Comparison of ENCODE assay signal across 9 cellular contexts in the genomic region with DNA sequence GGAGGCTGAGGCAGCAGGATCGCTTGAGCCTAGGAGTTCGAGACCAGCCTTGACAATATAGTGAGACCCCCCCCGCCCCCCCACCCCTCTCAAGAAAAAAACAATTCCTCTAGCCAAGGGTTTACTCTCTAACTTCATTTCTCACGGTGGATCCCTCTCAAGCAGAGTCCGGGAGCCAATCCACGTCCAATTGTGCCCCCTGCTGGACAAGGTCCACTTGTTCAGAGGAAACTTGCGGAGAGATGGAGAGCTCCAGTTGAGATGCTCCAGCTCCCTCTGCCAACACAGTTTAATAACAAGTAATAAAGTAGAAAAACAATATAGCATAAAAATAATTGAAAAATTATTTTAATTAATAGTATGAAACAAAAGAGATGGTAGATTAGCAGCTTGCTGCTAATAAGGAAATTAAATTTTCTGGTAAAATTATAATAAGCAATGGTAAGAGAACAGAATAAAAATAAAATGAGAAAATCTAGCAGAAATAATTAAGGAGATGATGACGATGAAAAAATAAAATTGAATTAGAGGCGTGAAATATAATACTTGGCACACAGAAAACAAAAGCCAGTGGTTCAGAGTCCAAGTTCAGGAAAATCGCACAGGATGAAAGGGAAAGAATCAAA. TPM values are rescaled to one million over a fixed set of nuclear protein-coding genes. Genes with fewer than 3 reads are reported as not detected.
A peak's percentile ranks its signal among the peaks of the same experiment; 100 is the strongest.
DNase-seq lines count a peak whose midpoint lies in the region; ATAC-seq and TF ChIP-seq lines count a peak whose summit lies in the region.
"Had no signal": no experiment of that assay in that cellular context is flagged by ENCODE, and none has a peak within 500 bp of the region (broad histone marks: within the 10 kb centered on the region; RNA-seq: fewer than 3 reads in every experiment).

No MANE protein-coding gene starts in this region.

- no peaks in the 10 kb centered on the region for H3K27me3 ChIP-seq in BJ (ENCODE audit: control insufficient read depth, insufficient read depth, low read length)

- no peak overlapping the region for H3K4me3 ChIP-seq in BJ (ENCODE audit: low read depth, low read length)
- H3K4me3 ChIP-seq in epithelial cell of esophagus (ENCODE audit: low read length) = no peak overlapping the region

- no peaks in the 10 kb centered on the region for H3K36me3 Mint-ChIP-seq in nephron (ENCODE audit: low read depth)

- H3K9me3 Mint-ChIP-seq in nephron = peaks cover 4% of the 10 kb centered on the region
- H3K9me3 Mint-ChIP-seq: stimulated activated naive CD8-positive, alpha-beta T cell treated with anti-CD3 and anti-CD28 coated beads, Interleukin-15, Interleukin-2, amounts not matched to agents 100 ng/mL and 50 ng/mL, for 24 hours had no signal

- H3K4me3 Mint-ChIP-seq in nephron = no peak overlapping the region
- H3K4me3 Mint-ChIP-seq: stimulated activated naive CD8-positive, alpha-beta T cell treated with anti-CD3 and anti-CD28 coated beads, Interleukin-15, Interleukin-2, amounts not matched to agents 100 ng/mL and 50 ng/mL, for 24 hours had no signal

- H3K36me3 ChIP-seq in BJ (ENCODE audit: control insufficient read depth, insufficient read depth, low read length) = no peaks in the 10 kb centered on the region

- peaks cover 48% of the 10 kb centered on the region for H3K27me3 Mint-ChIP-seq in nephron (ENCODE audit: low read depth)

- no peak overlapping the region for H3K27ac Mint-ChIP-seq in nephron
- H3K27ac Mint-ChIP-seq: stimulated activated naive CD8-positive, alpha-beta T cell treated with anti-CD3 and anti-CD28 coated beads, Interleukin-15, Interleukin-2, amounts not matched to agents 100 ng/mL and 50 ng/mL, for 24 hours had no signal

- ATAC-seq in GM21825 (IDR thresholded peaks at IDR 0.05; ENCODE audit: unreplicated experiment) = no peak

- POLR2A ChIA-PET in BJ (lab: Charles Lee) = no interaction called here

- DNase-seq in BJ (ENCODE audit: low read depth) = no peak
- DNase-seq in GOT3 (lab: John Stamatoyannopoulos, UW) = peak; percentile 18
- DNase-seq in NCI-H748 treated with DMSO at 0.1 percent for 48 hours (lab: John Stamatoyannopoulos, UW) = peak; percentile 20
- DNase-seq in activated CD8-positive, alpha-beta memory T cell treated with anti-CD3 and anti-CD28 coated beads for 4 hours (ENCODE audit: low read depth in 2 of 2) = peak; percentile 14 to 21
- peak; percentile 81 for DNase-seq in epithelial cell of esophagus (ENCODE audit: low read depth)
- peak; percentile 95 for DNase-seq in superior temporal gyrus (ENCODE audit: extremely low spot score)

- H3K4me1 Mint-ChIP-seq in nephron = peaks cover 4% of the 10 kb centered on the region

- TF ChIP-seq CTCF in BJ (IDR thresholded peaks at IDR 0.05; ENCODE audit: insufficient read depth, low read depth, low read length) = peak; percentile 73
- peak; percentile 78 for TF ChIP-seq CTCF in epithelial cell of esophagus (IDR thresholded peaks at IDR 0.05; ENCODE audit: insufficient read depth, low read depth, low read length, missing control alignments)
- TF ChIP-seq CTCF in nephron (IDR thresholded peaks at IDR 0.05; ENCODE audit: unreplicated experiment in 3 of 3) = peak; percentile 55 to 67 (median 66)

- CTCF ChIA-PET in BJ (lab: Yijun Ruan, JAX) = interaction anchor here (0.6 to 2.3 kb wide), 18 partner anchors 8 to 416 kb away, joined by 3 to 14 read pairs (median 4); no protein-coding TSS in a partner anchor

RNA-seq across cellular contexts. Expression of gene SIGLEC14, which starts 14.5 kb away (rescaled TPM):
- not detected in 2 replicates for polyA plus RNA-seq in BJ (2011; rRNA removed)
- polyA minus RNA-seq in BJ (2011; rRNA and poly(A)+ RNA removed) = not detected in 2 replicates

RNA-seq across cellular contexts. Expression of gene SIGLEC5, which starts 30.9 kb away (rescaled TPM):
- polyA plus RNA-seq in BJ (2011; rRNA removed) = not detected in 2 replicates
- polyA minus RNA-seq in BJ (2011; rRNA and poly(A)+ RNA removed) = not detected in 2 replicates

RNA-seq across cellular contexts. Expression of gene SPACA6, which starts 32.0 kb away (rescaled TPM):
- 6.4 and 8.5 TPM in 2 replicates for polyA plus RNA-seq in BJ (2011; rRNA removed)
- 3.1 and 3.7 TPM in 2 replicates for polyA minus RNA-seq in BJ (2011; rRNA and poly(A)+ RNA removed)
